Comparison of ENCODE assay signal across 37 cellular contexts in genomic region chr5:84251503-84251902, GRCh38.
"Had no signal": no experiment of that assay in that cellular context is flagged by ENCODE, and none has a peak within 500 bp of the region (broad histone marks: within the 10 kb centered on the region; RNA-seq: fewer than 3 reads in every experiment).

No MANE protein-coding gene starts in this region.

- H3K4me3 ChIP-seq: MG63 had no signal

- DNase-seq: Karpas-422, Kasumi-1, MM.1S, MV-4-11, NCI-H1048, NCI-H1092, NCI-H1092 treated with DMSO at 0.1 percent for 48 hours, NCI-H1105, NCI-H1105 treated with DMSO at 0.1 percent for 48 hours, NCI-H1417, NCI-H1417 treated with DMSO at 0.1 percent for 48 hours, NCI-H1436, NCI-H1436 treated with DMSO at 0.1 percent for 48 hours, NCI-H146, NCI-H1694, NCI-H1694 treated with DMSO at 0.1 percent for 48 hours, NCI-H187, NCI-H187 treated with DMSO at 0.1 percent for 48 hours, NCI-H1930, NCI-H2029, NCI-H2029 treated with DMSO at 0.1 percent for 48 hours, NCI-H2081, NCI-H2081 treated with DMSO at 0.1 percent for 48 hours, NCI-H2107, NCI-H2171, NCI-H2171 treated with DMSO at 0.1 percent for 48 hours, NCI-H2227 treated with DMSO at 0.1 percent for 48 hours, NCI-H226, NCI-H345, NCI-H446, NCI-H446 treated with DMSO at 0.1 percent for 48 hours, NCI-H510A, NCI-H510A treated with DMSO at 0.1 percent for 48 hours, NCI-H524, NCI-H524 treated with DMSO at 0.1 percent for 48 hours, NCI-H526 had no signal

- H3K27me3 ChIP-seq: MG63 had no signal

- H3K9me3 ChIP-seq: MG63 had no signal

- H3K36me3 ChIP-seq: MG63 had no signal
